ENCODE assay signal across 12 cellular contexts in the genomic region with DNA sequence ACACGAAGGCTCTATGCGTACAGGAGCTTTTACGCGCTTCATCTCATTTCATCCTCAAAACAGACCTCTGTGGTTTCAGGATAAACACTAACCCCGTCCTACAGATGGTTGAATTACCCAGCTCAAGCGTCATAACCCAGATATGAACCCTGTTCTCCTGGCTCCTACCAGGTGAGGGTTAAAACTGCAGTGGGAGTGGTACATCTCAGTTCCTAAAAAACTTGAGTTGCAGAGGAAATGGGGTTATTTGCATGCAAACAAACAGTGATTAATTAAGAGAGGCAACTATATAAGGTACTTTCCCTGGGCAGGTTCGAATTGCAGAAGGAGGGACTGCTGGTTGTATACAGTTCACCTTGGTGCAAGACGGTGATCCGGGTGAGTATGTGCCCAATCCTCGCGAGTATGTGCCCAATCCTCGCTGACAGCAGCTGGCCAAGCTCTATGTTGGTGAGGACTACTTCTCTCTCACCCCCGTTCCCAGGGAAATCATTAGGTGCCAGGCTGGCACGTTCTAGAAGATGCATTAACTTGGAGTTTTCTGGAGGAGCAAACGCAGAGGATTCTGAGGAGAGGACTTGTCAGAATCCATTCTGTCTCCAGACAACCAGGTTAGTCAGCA.
A peak's percentile ranks its signal among the peaks of the same experiment; 100 is the strongest.
DNase-seq lines count a peak whose midpoint lies in the region; ATAC-seq and TF ChIP-seq lines count a peak whose summit lies in the region.
"Had no signal": no experiment of that assay in that cellular context is flagged by ENCODE, and none has a peak within 500 bp of the region (broad histone marks: within the 10 kb centered on the region; RNA-seq: fewer than 3 reads in every experiment).

No MANE protein-coding gene starts in this region.

- H3K9me3 ChIP-seq in CD4-positive, alpha-beta memory T cell (ENCODE audit: control insufficient read depth in 1 of 2, low read length in 2 of 2): no peaks in the 10 kb centered on the region
- H3K9me3 ChIP-seq in GM23248 (ENCODE audit: low read depth): no peaks in the 10 kb centered on the region
- H3K9me3 ChIP-seq: colonic mucosa, testis had no signal

- H3K9me3 Mint-ChIP-seq in CD4-positive, alpha-beta memory T cell: peaks cover 0 to 6% (median 0%) of the 10 kb centered on the region in 8 donors
- H3K9me3 Mint-ChIP-seq: immature natural killer cell had no signal

- H3K4me3 Mint-ChIP-seq in CD4-positive, alpha-beta memory T cell: no peak overlapping the region
- H3K4me3 Mint-ChIP-seq: immature natural killer cell had no signal

- intact Hi-C loops in CD4-positive, alpha-beta memory T cell (cut with micrococcal nuclease): no loop called here

- 62 to 71% methylated on average over 15 of the region's 15 CpGs for WGBS in GM23248 (ENCODE audit: low coverage in 1 of 2, low lambda C conversion rate in 2 of 2, missing lambda C conversion rate in 2 of 2), 2 experiments

- H3K27me3 Mint-ChIP-seq in CD4-positive, alpha-beta memory T cell: peaks cover 0 to 2% of the 10 kb centered on the region in 2 donors

- H3K27ac Mint-ChIP-seq in CD4-positive, alpha-beta memory T cell: no peak overlapping the region
- H3K27ac Mint-ChIP-seq: immature natural killer cell had no signal

- H3K27me3 ChIP-seq in CD4-positive, alpha-beta memory T cell (ENCODE audit: insufficient read depth, low read length): no peaks in the 10 kb centered on the region
- 0 out of 2 replicates have a peak, but pooled peaks cover 21% of the 10 kb centered on the region for H3K27me3 ChIP-seq in GM23248 (replicated peaks; ENCODE audit: insufficient read depth)
- H3K27me3 ChIP-seq: colonic mucosa, testis had no signal

- no peak overlapping the region for H2AFZ ChIP-seq in GM23248

- no peaks in the 10 kb centered on the region for H3K36me3 ChIP-seq in CD4-positive, alpha-beta memory T cell (ENCODE audit: insufficient read depth, low read length)
- no peaks in the 10 kb centered on the region for H3K36me3 ChIP-seq in GM23248 (ENCODE audit: low read depth)
- H3K36me3 ChIP-seq: colonic mucosa had no signal

- no peaks in the 10 kb centered on the region for H3F3A ChIP-seq in GM23248 (ENCODE audit: insufficient read depth)

- no peak overlapping the region for H3K4me2 ChIP-seq in GM23248 (ENCODE audit: unreplicated experiment)

- TF ChIP-seq CTCF in GM12864 (IDR thresholded peaks at IDR 0.05; ENCODE audit: low read depth, low read length, missing control alignments): no peak

- H3K79me2 ChIP-seq in GM23248 (ENCODE audit: insufficient read depth): no peaks in the 10 kb centered on the region

- no peaks in the 10 kb centered on the region for H4K20me1 ChIP-seq in GM23248 (ENCODE audit: insufficient read depth)

- no peak overlapping the region for H3K9ac ChIP-seq in GM23248

- POLR2A ChIA-PET in CD4-positive, alpha-beta memory T cell (lab: Charles Lee; ENCODE audit: partially characterized antibody): no interaction called here

- no peaks in the 10 kb centered on the region for H3K36me3 Mint-ChIP-seq in CD4-positive, alpha-beta memory T cell
- H3K36me3 Mint-ChIP-seq: immature natural killer cell had no signal

- CTCF ChIA-PET in CD4-positive, alpha-beta memory T cell (lab: Charles Lee; ENCODE audit: partially characterized antibody): no interaction called here

- DNase-seq in GM12864 (ENCODE audit: low read depth): peak; percentile 22
- no peak for DNase-seq in CD4-positive, alpha-beta memory T cell
- DNase-seq in GM23248: no peak
- DNase-seq in NCI-H446 treated with DMSO at 0.1 percent for 48 hours (lab: John Stamatoyannopoulos, UW): no peak
- no peak for DNase-seq in cerebellar cortex (ENCODE audit: low spot score)
- DNase-seq: colonic mucosa, immature natural killer cell, NCI-H226, testis had no signal

- no peaks in the 10 kb centered on the region for H3K9me2 ChIP-seq in GM23248 (ENCODE audit: insufficient read depth)

- no peaks in the 10 kb centered on the region for H3K4me1 ChIP-seq in CD4-positive, alpha-beta memory T cell (ENCODE audit: insufficient read depth, low read length)
- H3K4me1 ChIP-seq in GM23248 (ENCODE audit: insufficient read depth): no peaks in the 10 kb centered on the region
- H3K4me1 ChIP-seq: colonic mucosa, testis had no signal

- in situ Hi-C loops in GM23248 (cut with MboI): no loop called here

- no peak overlapping the region for H3K27ac ChIP-seq in CD4-positive, alpha-beta memory T cell (ENCODE audit: low read depth, low read length)
- H3K27ac ChIP-seq in GM23248: no peak overlapping the region
- H3K27ac ChIP-seq: colonic mucosa, testis had no signal

- H3K4me1 Mint-ChIP-seq in CD4-positive, alpha-beta memory T cell: no peaks in the 10 kb centered on the region

- peak; percentile 92 for ATAC-seq in GM19395 (IDR thresholded peaks at IDR 0.05; ENCODE audit: unreplicated experiment)
- peak; percentile 73 for ATAC-seq in HG02678 (IDR thresholded peaks at IDR 0.05; ENCODE audit: unreplicated experiment)
- ATAC-seq in HG03520 (IDR thresholded peaks at IDR 0.05; ENCODE audit: unreplicated experiment): peak; percentile 74

- H3K4me3 ChIP-seq in GM12864 (ENCODE audit: low read depth, low read length) (no peak overlapping the region), GM23248 (no peak overlapping the region)
- H3K4me3 ChIP-seq in CD4-positive, alpha-beta memory T cell (ENCODE audit: low read length in 2 of 2): no peak overlapping the region
- H3K4me3 ChIP-seq: colonic mucosa had no signal
